19 cellular contexts compared by ENCODE assay signal in genomic region chr16:27462846-27463682, GRCh38.
DNase-seq lines count a peak whose midpoint lies in the region; ATAC-seq lines count a peak whose summit lies in the region.
"Had no signal": no experiment of that assay in that cellular context is flagged by ENCODE, and none has a peak within 500 bp of the region (broad histone marks: within the 10 kb centered on the region; RNA-seq: fewer than 3 reads in every experiment).

No MANE protein-coding gene starts in this region.

- H3K9me3 Mint-ChIP-seq in stimulated activated naive CD8-positive, alpha-beta T cell treated with anti-CD3 and anti-CD28 coated beads, Interleukin-15, Interleukin-2, amounts not matched to agents 100 ng/mL and 50 ng/mL, for 24 hours: no peaks in the 10 kb centered on the region
- H3K9me3 Mint-ChIP-seq in activated naive CD8-positive, alpha-beta T cell (ENCODE audit: low read depth): no peaks in the 10 kb centered on the region
- H3K9me3 Mint-ChIP-seq in naive thymus-derived CD8-positive, alpha-beta T cell: peaks cover 0 to 4% (median 0%) of the 10 kb centered on the region in 9 donors
- H3K9me3 Mint-ChIP-seq: H9, neural crest cell had no signal

- H3K4me1 Mint-ChIP-seq in stimulated activated naive CD8-positive, alpha-beta T cell treated with anti-CD3 and anti-CD28 coated beads, Interleukin-15, Interleukin-2, amounts not matched to agents 100 ng/mL and 50 ng/mL, for 24 hours (ENCODE audit: low read depth): peaks cover 50% of the 10 kb centered on the region
- H3K4me1 Mint-ChIP-seq in activated naive CD8-positive, alpha-beta T cell (ENCODE audit: low read depth): peaks cover 61% of the 10 kb centered on the region
- H3K4me1 Mint-ChIP-seq in naive thymus-derived CD8-positive, alpha-beta T cell: peaks cover 30 to 79% (median 59%) of the 10 kb centered on the region in 4 donors
- H3K4me1 Mint-ChIP-seq: H9, neural crest cell had no signal

- POLR2A ChIA-PET in naive thymus-derived CD8-positive, alpha-beta T cell (lab: Charles Lee): interaction anchor here (0.9 to 8.8 kb wide), 23 partner anchors 8 to 297 kb away, joined by 3 to 120 read pairs (median 8); partner anchors contain the start of genes GTF3C1, IL21R, KATNIP and KDM8

- no peak for ATAC-seq in stimulated activated naive CD8-positive, alpha-beta T cell treated with anti-CD3 and anti-CD28 coated beads, Interleukin-15, Interleukin-2, amounts not matched to agents 100 U/mL and 50 U/mL, for 24 hours
- no peak for ATAC-seq in naive thymus-derived CD8-positive, alpha-beta T cell
- no peak for ATAC-seq in left lobe of liver

- no peak for DNase-seq in stimulated activated naive CD8-positive, alpha-beta T cell treated with anti-CD3 and anti-CD28 coated beads, Interleukin-15, Interleukin-2, amounts not matched to agents 100 U/mL and 50 U/mL, for 24 hours
- DNase-seq in naive thymus-derived CD8-positive, alpha-beta T cell: no peak
- DNase-seq in NCI-H1048 (lab: John Stamatoyannopoulos, UW) (no peak), left lobe of liver (ENCODE audit: low spot score) (no peak)
- DNase-seq in activated effector memory CD4-positive, alpha-beta T cell treated with anti-CD3 and anti-CD28 coated beads, Interleukin-2, amount 50 U/mL, for 16 hours: no peak
- DNase-seq: activated CD4-positive, CD25-positive, alpha-beta regulatory T cell treated with anti-CD3 and anti-CD28 coated beads, Interleukin-2, amount 50 U/mL, for 72 hours; Caco-2; erythroblast; foreskin melanocyte; H9; kidney glomerular epithelial cell; NCI-H1930; NCI-H226; NCI-H774; stimulated activated CD4-positive, alpha-beta T cell treated with anti-CD3 and anti-CD28 coated beads, Interleukin-2, amount 100 ng/mL, for 24 hours; transverse colon had no signal

- H3K27me3 Mint-ChIP-seq in stimulated activated naive CD8-positive, alpha-beta T cell treated with anti-CD3 and anti-CD28 coated beads, Interleukin-15, Interleukin-2, amounts not matched to agents 100 ng/mL and 50 ng/mL, for 24 hours: no peaks in the 10 kb centered on the region
- no peaks in the 10 kb centered on the region for H3K27me3 Mint-ChIP-seq in activated naive CD8-positive, alpha-beta T cell
- H3K27me3 Mint-ChIP-seq in naive thymus-derived CD8-positive, alpha-beta T cell: no peaks in the 10 kb centered on the region

- peak overlapping the region; percentile 71 for H3K4me3 Mint-ChIP-seq in stimulated activated naive CD8-positive, alpha-beta T cell treated with anti-CD3 and anti-CD28 coated beads, Interleukin-15, Interleukin-2, amounts not matched to agents 100 ng/mL and 50 ng/mL, for 24 hours
- H3K4me3 Mint-ChIP-seq in activated naive CD8-positive, alpha-beta T cell: peak overlapping the region; percentile 40
- H3K4me3 Mint-ChIP-seq in naive thymus-derived CD8-positive, alpha-beta T cell: peak overlapping the region; percentile 68 to 88 (median 76)
- H3K4me3 Mint-ChIP-seq: H9, neural crest cell had no signal

- H3K36me3 Mint-ChIP-seq in stimulated activated naive CD8-positive, alpha-beta T cell treated with anti-CD3 and anti-CD28 coated beads, Interleukin-15, Interleukin-2, amounts not matched to agents 100 ng/mL and 50 ng/mL, for 24 hours (ENCODE audit: low read depth): peaks cover 46% of the 10 kb centered on the region
- H3K36me3 Mint-ChIP-seq in activated naive CD8-positive, alpha-beta T cell: peaks cover 22% of the 10 kb centered on the region
- peaks cover 5 to 37% (median 32%) of the 10 kb centered on the region in 3 donors for H3K36me3 Mint-ChIP-seq in naive thymus-derived CD8-positive, alpha-beta T cell

- H3K27ac Mint-ChIP-seq in stimulated activated naive CD8-positive, alpha-beta T cell treated with anti-CD3 and anti-CD28 coated beads, Interleukin-15, Interleukin-2, amounts not matched to agents 100 ng/mL and 50 ng/mL, for 24 hours: peak overlapping the region; percentile 87
- peak overlapping the region; percentile 88 for H3K27ac Mint-ChIP-seq in activated naive CD8-positive, alpha-beta T cell
- peak overlapping the region; percentile 95 to 100 (median 98) for H3K27ac Mint-ChIP-seq in naive thymus-derived CD8-positive, alpha-beta T cell
